ENCODE assay signal across 7 cellular contexts in the genomic region with DNA sequence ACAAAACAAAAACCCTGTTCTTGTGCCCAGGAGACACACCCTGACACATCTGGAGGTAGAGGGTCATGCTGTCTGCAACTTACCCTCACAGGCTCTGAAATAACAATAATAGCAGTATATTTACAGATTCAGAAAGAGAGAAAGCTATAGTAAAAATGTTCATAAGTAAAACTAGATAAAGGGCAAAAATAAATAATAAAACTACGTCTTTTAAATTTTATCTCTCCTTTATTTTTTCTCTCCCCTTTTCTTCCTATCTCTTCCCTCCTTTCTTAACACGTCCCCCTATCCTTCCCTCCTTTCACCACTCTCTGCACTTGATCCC. TPM values are rescaled to one million over a fixed set of nuclear protein-coding genes. Genes with fewer than 3 reads are reported as not detected.
DNase-seq lines count a peak whose midpoint lies in the region; ATAC-seq and TF ChIP-seq lines count a peak whose summit lies in the region.
"Not testable (repeated sequence)": the region's sequence is repeated elsewhere in the genome, so short reads cannot be mapped to it uniquely, and the experiment has no call there.
"Had no signal": no experiment of that assay in that cellular context is flagged by ENCODE, and none has a peak within 500 bp of the region (broad histone marks: within the 10 kb centered on the region; RNA-seq: fewer than 3 reads in every experiment).

No MANE protein-coding gene starts in this region.

- H4K20me1 ChIP-seq in fibroblast of lung (ENCODE audit: control insufficient read depth, extremely low read depth, insufficient read depth, low read length), result not testable (repeated sequence)

- H3K36me3 ChIP-seq in adipocyte (ENCODE audit: control insufficient read depth, insufficient read depth, low read length, severe bottlenecking); fibroblast of lung (ENCODE audit: control insufficient read depth, insufficient read depth, low read length); naive thymus-derived CD4-positive, alpha-beta T cell (ENCODE audit: control insufficient read depth in 2 of 3, insufficient read depth in 3 of 3, low read length in 3 of 3); tibial artery: not testable (repeated sequence)

- POLR2A ChIA-PET in RWPE1 (lab: Yijun Ruan, JAX; ENCODE audit: low non-redundant PET), result not testable (repeated sequence)
- POLR2A ChIA-PET in naive thymus-derived CD4-positive, alpha-beta T cell (lab: Charles Lee), result interaction anchor here (0.7 to 7.8 kb wide), 4 partner anchors 9 to 87 kb away, joined by 3 to 77 read pairs (median 20); partner anchors contain the start of genes DDX39B and LTB

- H3K9ac ChIP-seq in adipocyte (ENCODE audit: low read length), result peak overlapping the region; percentile 91
- not testable (repeated sequence) for H3K9ac ChIP-seq in fibroblast of lung (ENCODE audit: insufficient read depth, low read length)

- intact Hi-C loops in naive thymus-derived CD4-positive, alpha-beta T cell (cut with micrococcal nuclease), result loop anchor here (1.0 to 10.0 kb wide), 8 partner anchors 87 to 701 kb away; partner anchors contain the start of genes CSNK2B (in 1 of the 2), GPSM3 (in 1 of the 2), LY6G5B (in 1 of the 2) and MICA (in 1 of the 2)
- intact Hi-C loops in tibial artery (cut with DNase I; ENCODE audit: low total_unique reads), result not testable (repeated sequence)

- peak overlapping the region; percentile 78 to 93 (median 88) for H3K4me3 Mint-ChIP-seq in naive thymus-derived CD4-positive, alpha-beta T cell

- not testable (repeated sequence) for H3K9me3 ChIP-seq in adipocyte (ENCODE audit: control insufficient read depth, low read length); fibroblast of lung (ENCODE audit: control insufficient read depth, insufficient read depth, low read depth, low read length); naive thymus-derived CD4-positive, alpha-beta T cell (ENCODE audit: control insufficient read depth in 2 of 3, low read length in 3 of 3); tibial artery

- H3K27ac ChIP-seq in RWPE1, result peak overlapping the region; percentile 69; the same call in 1 of the 2 replicates
- peak overlapping the region; percentile 88 for H3K27ac ChIP-seq in fibroblast of lung (ENCODE audit: insufficient read depth, low read length)
- H3K27ac ChIP-seq in naive thymus-derived CD4-positive, alpha-beta T cell (ENCODE audit: low read depth, low read length), result peak overlapping the region; percentile 81
- not testable (repeated sequence) for H3K27ac ChIP-seq in tibial artery

- H3K4me3 ChIP-seq in GM12864 (ENCODE audit: low read depth, low read length), result peak overlapping the region; percentile 70
- peak overlapping the region; percentile 95 for H3K4me3 ChIP-seq in adipocyte (ENCODE audit: low read length)
- peak overlapping the region; percentile 64 to 84 (median 74) for H3K4me3 ChIP-seq in fibroblast of lung (replicated peaks in 1 of 4; ENCODE audit: control extremely low read depth in 1 of 4, insufficient read depth in 1 of 4, low read depth in 3 of 4, low read length in 4 of 4)
- H3K4me3 ChIP-seq in naive thymus-derived CD4-positive, alpha-beta T cell (ENCODE audit: low read length), result peak overlapping the region; percentile 87
- H3K4me3 ChIP-seq in tibial artery, result peak overlapping the region; percentile 62 to 67

- H3K4me1 ChIP-seq in adipocyte (ENCODE audit: control insufficient read depth, insufficient read depth, low read length) (peaks cover 22% of the 10 kb centered on the region), fibroblast of lung (ENCODE audit: control insufficient read depth, extremely low read depth, insufficient read depth, low read length) (peaks cover 13% of the 10 kb centered on the region), tibial artery (peaks cover 0 to 56% (median 12%) of the 10 kb centered on the region in 4 donors)
- H3K4me1 ChIP-seq in naive thymus-derived CD4-positive, alpha-beta T cell (ENCODE audit: control insufficient read depth in 2 of 2, insufficient read depth in 2 of 2, low read length in 2 of 2), result peaks cover 17 to 24% of the 10 kb centered on the region in 2 donors

- not testable (repeated sequence) for H3K27me3 Mint-ChIP-seq in naive thymus-derived CD4-positive, alpha-beta T cell

- not testable (repeated sequence) for H3K27me3 ChIP-seq in adipocyte (replicated peaks; ENCODE audit: control insufficient read depth, insufficient read depth, low read length); fibroblast of lung (ENCODE audit: control insufficient read depth, insufficient read depth, low read length); naive thymus-derived CD4-positive, alpha-beta T cell (ENCODE audit: control insufficient read depth in 2 of 2, insufficient read depth in 2 of 2, low read length in 2 of 2); tibial artery

- ATAC-seq in naive thymus-derived CD4-positive, alpha-beta T cell, result not testable (repeated sequence)

- CTCF ChIA-PET in RWPE1 (lab: Yijun Ruan, JAX), result interaction anchor here (0.6 to 1.2 kb wide), 4 partner anchors 9 to 1070 kb away, joined by 3 to 5 read pairs (median 4); partner anchors contain the start of gene DDX39B
- CTCF ChIA-PET in naive thymus-derived CD4-positive, alpha-beta T cell (lab: Charles Lee), result interaction anchor here (0.5 to 4.2 kb wide), 8 partner anchors 10 to 369 kb away, joined by 3 to 35 read pairs (median 6); partner anchors contain the start of genes DDX39B, LTB, NCR3 and NEU1

- H2AFZ ChIP-seq in fibroblast of lung (ENCODE audit: low read length), result not testable (repeated sequence)

- H3K4me1 Mint-ChIP-seq in naive thymus-derived CD4-positive, alpha-beta T cell, result peaks cover 37 to 55% (median 45%) of the 10 kb centered on the region in 7 donors

- H3K79me2 ChIP-seq in fibroblast of lung (ENCODE audit: control insufficient read depth, insufficient read depth, low read length), result peaks cover 20% of the 10 kb centered on the region

- peak overlapping the region; percentile 83 for H3K4me2 ChIP-seq in fibroblast of lung (ENCODE audit: extremely low read depth, insufficient read depth, low read length)

- H3K9me3 Mint-ChIP-seq in naive thymus-derived CD4-positive, alpha-beta T cell, result not testable (repeated sequence)

- H3K27ac Mint-ChIP-seq in naive thymus-derived CD4-positive, alpha-beta T cell, result peak overlapping the region; percentile 36 to 98 (median 87)

- not testable (repeated sequence) for DNase-seq in GM12864 (ENCODE audit: low read depth); RWPE1 (ENCODE audit: low spot score); adipocyte (ENCODE audit: low read depth); fibroblast of lung (ENCODE audit: low read depth in 2 of 2); naive thymus-derived CD4-positive, alpha-beta T cell; tibial artery

- not testable (repeated sequence) for TF ChIP-seq CTCF in GM12864 (IDR thresholded peaks at IDR 0.05; ENCODE audit: low read depth, low read length, missing control alignments); RWPE1 (conservative IDR thresholded peaks at IDR 0.05; ENCODE audit: low read depth); fibroblast of lung (conservative IDR thresholded peaks at IDR 0.05 in 1 of 2, IDR thresholded peaks at IDR 0.05 in 1 of 2; ENCODE audit: low read depth in 1 of 2, low read length in 2 of 2); tibial artery (IDR thresholded peaks at IDR 0.05)

- peaks cover 0 to 16% (median 0%) of the 10 kb centered on the region in 5 donors for H3K36me3 Mint-ChIP-seq in naive thymus-derived CD4-positive, alpha-beta T cell

RNA-seq across cellular contexts. Expression of gene MICB, which starts 4.4 kb away (rescaled TPM):
- 6.2 and 17.2 TPM in 2 replicates for total RNA-seq in fibroblast of lung
- 18.6 and 19.2 TPM in 2 replicates for polyA plus RNA-seq in fibroblast of lung
- 9.9 and 10.6 TPM in 2 replicates for polyA plus RNA-seq in fibroblast of lung (2012)
- 19.0 and 20.3 TPM in 2 replicates for polyA minus RNA-seq in fibroblast of lung (ENCODE audit: low replicate concordance)
- total RNA-seq in naive thymus-derived CD4-positive, alpha-beta T cell, result 10 to 100 TPM; 11.7 to 49.5 (median 13.3) TPM
- polyA plus RNA-seq in naive thymus-derived CD4-positive, alpha-beta T cell, result 1 to 10 TPM; 3.4 to 4.7 TPM

RNA-seq across cellular contexts. Expression of gene MCCD1, which starts 35.2 kb away (rescaled TPM):
- total RNA-seq in fibroblast of lung, result not detected in 2 replicates
- polyA plus RNA-seq in fibroblast of lung, result not detected in 2 replicates
- polyA plus RNA-seq in fibroblast of lung (2012), result not detected in 2 replicates
- not detected in 2 replicates for polyA minus RNA-seq in fibroblast of lung (ENCODE audit: low replicate concordance)
- total RNA-seq in naive thymus-derived CD4-positive, alpha-beta T cell, result not detected
- not detected for polyA plus RNA-seq in naive thymus-derived CD4-positive, alpha-beta T cell
- total RNA-seq: Right ventricle myocardium inferior had no signal

RNA-seq across cellular contexts. Expression of gene DDX39B, which starts 48.3 kb away (rescaled TPM):
- total RNA-seq in fibroblast of lung, result 192 and 370 TPM in 2 replicates
- 323 and 410 TPM in 2 replicates for polyA plus RNA-seq in fibroblast of lung
- polyA plus RNA-seq in fibroblast of lung (2012), result 257 and 260 TPM in 2 replicates
- polyA minus RNA-seq in fibroblast of lung (ENCODE audit: low replicate concordance), result 667 and 956 TPM in 2 replicates
- 100 to 1,000 TPM; 443 to 761 (median 546) TPM for total RNA-seq in naive thymus-derived CD4-positive, alpha-beta T cell
- 100 to 1,000 TPM; 106 to 125 TPM for polyA plus RNA-seq in naive thymus-derived CD4-positive, alpha-beta T cell

RNA-seq across cellular contexts. Expression of gene ATP6V1G2, which starts 52.9 kb away (rescaled TPM):
- total RNA-seq in fibroblast of lung, result 4.1 and 11.2 TPM in 2 replicates
- 9.1 and 16.0 TPM in 2 replicates for polyA plus RNA-seq in fibroblast of lung
- polyA plus RNA-seq in fibroblast of lung (2012), result 4.9 and 7.7 TPM in 2 replicates
- 0.52 and 5.2 TPM in 2 replicates for polyA minus RNA-seq in fibroblast of lung (ENCODE audit: low replicate concordance)
- 1 to 10 TPM; 2.7 to 7.5 (median 4.8) TPM for total RNA-seq in naive thymus-derived CD4-positive, alpha-beta T cell
- polyA plus RNA-seq in naive thymus-derived CD4-positive, alpha-beta T cell, result 1 to 10 TPM in 1 of 2 donors, under 1 TPM in 1; 0.38 to 1.9 TPM

RNA-seq across cellular contexts. Expression of gene NFKBIL1, which starts 53.9 kb away (rescaled TPM):
- total RNA-seq in fibroblast of lung, result 44.3 and 47.5 TPM in 2 replicates
- 3.7 and 5.1 TPM in 2 replicates for polyA plus RNA-seq in fibroblast of lung
- 10.8 and 11.5 TPM in 2 replicates for polyA plus RNA-seq in fibroblast of lung (2012)
- polyA minus RNA-seq in fibroblast of lung (ENCODE audit: low replicate concordance), result 3.2 and 7.3 TPM in 2 replicates
- 10 to 100 TPM in 4 of 5 experiments, 1 to 10 TPM in 1; 8.7 to 17.2 (median 11.6) TPM for total RNA-seq in naive thymus-derived CD4-positive, alpha-beta T cell
- polyA plus RNA-seq in naive thymus-derived CD4-positive, alpha-beta T cell, result 10 to 100 TPM in 1 of 2 donors, 1 to 10 TPM in 1; 9.4 to 13.8 TPM
